Comparison of ENCODE assay signal across 16 cellular contexts in the genomic region with DNA sequence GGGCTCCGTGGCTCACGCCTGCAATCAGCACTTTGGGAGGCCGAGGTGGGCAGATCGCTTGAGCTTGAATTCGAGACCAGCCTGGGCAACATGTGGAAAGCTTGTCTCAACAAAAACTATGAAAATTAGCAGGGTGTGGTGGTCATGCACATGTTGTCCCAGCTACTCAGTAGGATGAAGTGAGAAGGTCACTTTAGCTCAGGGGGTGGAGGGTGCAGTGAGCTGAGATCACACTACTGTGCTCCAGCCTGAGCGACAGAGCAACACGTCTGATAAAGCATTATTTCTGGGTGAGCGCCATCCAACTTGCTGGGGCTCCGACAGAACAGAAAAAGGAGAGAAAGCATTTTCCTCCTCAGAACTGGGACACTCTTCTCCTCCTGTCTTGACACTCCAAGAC. TPM values are rescaled to one million over a fixed set of nuclear protein-coding genes. Genes with fewer than 3 reads are reported as not detected.
"Had no signal": no experiment of that assay in that cellular context is flagged by ENCODE, and none has a peak within 500 bp of the region (broad histone marks: within the 10 kb centered on the region; RNA-seq: fewer than 3 reads in every experiment).

No MANE protein-coding gene starts in this region.

- H3K4me3 Mint-ChIP-seq: activated CD4-positive, alpha-beta T cell treated with anti-CD3 and anti-CD28 coated beads, Interleukin-2, amount 10 ng/mL, durations not matched to agents 7 days and 5 days had no signal

- H3K27ac ChIP-seq: adrenal gland, brain microvascular endothelial cell, esophagus muscularis mucosa, parathyroid adenoma, transverse colon had no signal

- DNase-seq: activated CD4-positive, alpha-beta T cell treated with anti-CD3 and anti-CD28 coated beads, Interleukin-2, amount 10 ng/mL, durations not matched to agents 7 days and 5 days; activated naive CD4-positive, alpha-beta T cell treated with anti-CD3 and anti-CD28 coated beads, Interleukin-2, amount 50 U/mL, for 16 hours; activated T-cell treated with anti-CD3 and anti-CD28 coated beads for 4 hours; adrenal gland; brain microvascular endothelial cell; foreskin fibroblast; heart right ventricle; islet precursor cell; retina; small intestine; stomach; T-helper 1 cell; transverse colon had no signal

- H3K9me3 ChIP-seq: adrenal gland, esophagus muscularis mucosa, heart right ventricle, stomach, transverse colon had no signal

- H3K36me3 ChIP-seq: adrenal gland had no signal

- H3K27me3 Mint-ChIP-seq: activated CD4-positive, alpha-beta T cell treated with anti-CD3 and anti-CD28 coated beads, Interleukin-2, amount 10 ng/mL, durations not matched to agents 7 days and 5 days had no signal

- H3K4me3 ChIP-seq: adrenal gland, esophagus muscularis mucosa, heart right ventricle, stomach, transverse colon had no signal

- H3K27me3 ChIP-seq: adrenal gland, brain microvascular endothelial cell, esophagus muscularis mucosa, heart right ventricle, stomach, transverse colon had no signal

- H3K9me3 Mint-ChIP-seq: activated CD4-positive, alpha-beta T cell treated with anti-CD3 and anti-CD28 coated beads, Interleukin-2, amount 10 ng/mL, durations not matched to agents 7 days and 5 days had no signal

RNA-seq across cellular contexts. Expression of a gene that starts 59.7 kb away (rescaled TPM):
- total RNA-seq: activated CD4-positive, alpha-beta T cell treated with anti-CD3 and anti-CD28 coated beads, Interleukin-2, amount 10 ng/mL, durations not matched to agents 7 days and 5 days; activated CD8-positive, alpha-beta memory T cell treated with anti-CD3 and anti-CD28 coated beads for 36 hours; esophagus muscularis mucosa; heart right ventricle had no signal
- polyA plus RNA-seq: heart right ventricle had no signal
